ENCODE assay signal across 27 cellular contexts in the genomic region with DNA sequence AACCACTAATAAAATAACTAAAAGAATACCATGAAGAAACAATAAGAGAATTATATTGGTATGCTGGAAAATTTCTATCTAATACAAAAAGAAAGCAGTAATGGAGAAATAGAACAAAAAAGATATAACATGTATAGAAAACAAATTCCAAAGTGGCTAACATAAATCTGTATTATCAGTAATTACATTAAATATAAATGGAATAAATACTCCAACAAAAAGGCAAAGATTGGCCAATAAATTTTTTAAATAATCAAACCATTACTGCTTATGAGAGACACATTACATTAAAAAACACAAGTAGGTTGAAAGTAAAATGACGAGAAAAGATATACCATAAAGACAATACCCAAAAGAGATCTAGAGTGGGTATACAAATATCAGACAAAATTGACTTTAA.
"Had no signal": no experiment of that assay in that cellular context is flagged by ENCODE, and none has a peak within 500 bp of the region (broad histone marks: within the 10 kb centered on the region; RNA-seq: fewer than 3 reads in every experiment).

No MANE protein-coding gene starts in this region.

- H3K36me3 Mint-ChIP-seq: immature natural killer cell; stimulated activated effector memory CD8-positive, alpha-beta T cell treated with anti-CD3 and anti-CD28 coated beads, Interleukin-12 subunit alpha, Interleukin-12 subunit beta, amount 100 ng/mL, for 72 hours had no signal

- DNase-seq: hypothalamus; immature natural killer cell; left ventricle myocardium inferior; midbrain; mucosa of descending colon; naive thymus-derived CD4-positive, alpha-beta T cell; ovary; posterior cingulate gyrus; retina; right cardiac atrium; spleen; stimulated activated CD4-positive, alpha-beta T cell treated with anti-CD3 and anti-CD28 coated beads, Interleukin-4, amount 100 ng/mL, for 24 hours; stimulated activated naive CD4-positive, alpha-beta T cell; tibial artery; trophoblast cell; upper lobe of right lung had no signal

- ATAC-seq: mucosa of descending colon; naive thymus-derived CD4-positive, alpha-beta T cell; natural killer cell treated with Interleukin-12 subunit alpha and Interleukin-12 subunit beta and Interleukin-15 and Interleukin-18, amount 100 ng/mL, for 72 hours; right cardiac atrium; sciatic nerve; stimulated activated effector memory CD8-positive, alpha-beta T cell treated with anti-CD3 and anti-CD28 coated beads, Interleukin-12 subunit alpha, Interleukin-12 subunit beta, amount 100 ng/mL, for 72 hours; upper lobe of right lung had no signal

- H3K27ac Mint-ChIP-seq: immature natural killer cell; naive thymus-derived CD4-positive, alpha-beta T cell; natural killer cell treated with Interleukin-12 subunit alpha and Interleukin-12 subunit beta and Interleukin-15 and Interleukin-18, amount 100 ng/mL, for 72 hours; stimulated activated effector memory CD8-positive, alpha-beta T cell treated with anti-CD3 and anti-CD28 coated beads, Interleukin-12 subunit alpha, Interleukin-12 subunit beta, amount 100 ng/mL, for 72 hours; stimulated activated naive CD8-positive, alpha-beta T cell treated with anti-CD3 and anti-CD28 coated beads, Interleukin-15, Interleukin-2, amounts not matched to agents 100 ng/mL and 50 ng/mL, for 24 hours had no signal

- H3K27me3 ChIP-seq: ovary, spleen, suprapubic skin, tibial artery, upper lobe of right lung had no signal

- H3K9me3 ChIP-seq: ovary, prostate gland, suprapubic skin, upper lobe of right lung had no signal

- FAIRE-seq: islet of Langerhans, urothelium cell line had no signal

- H3K36me3 ChIP-seq: left ventricle myocardium inferior, ovary, prostate gland, spleen, suprapubic skin, thoracic aorta, tibial artery, upper lobe of right lung had no signal

- H3K27ac ChIP-seq: left ventricle myocardium inferior, ovary, prostate gland, skin epidermis, spleen, suprapubic skin, thoracic aorta, tibial artery, upper lobe of right lung had no signal

- H3K4me3 Mint-ChIP-seq: immature natural killer cell; naive thymus-derived CD4-positive, alpha-beta T cell; natural killer cell treated with Interleukin-12 subunit alpha and Interleukin-12 subunit beta and Interleukin-15 and Interleukin-18, amount 100 ng/mL, for 72 hours; stimulated activated effector memory CD8-positive, alpha-beta T cell treated with anti-CD3 and anti-CD28 coated beads, Interleukin-12 subunit alpha, Interleukin-12 subunit beta, amount 100 ng/mL, for 72 hours; stimulated activated naive CD8-positive, alpha-beta T cell treated with anti-CD3 and anti-CD28 coated beads, Interleukin-15, Interleukin-2, amounts not matched to agents 100 ng/mL and 50 ng/mL, for 24 hours had no signal

- H3K4me1 ChIP-seq: left ventricle myocardium inferior, prostate gland, suprapubic skin, tibial artery had no signal

- H3K4me3 ChIP-seq: left ventricle myocardium inferior, lung, mucosa of descending colon, ovary, prostate gland, skin epidermis, spleen, suprapubic skin, thoracic aorta, tibial artery, upper lobe of right lung had no signal
